ENCODE assay signal across 30 cellular contexts in the genomic region with DNA sequence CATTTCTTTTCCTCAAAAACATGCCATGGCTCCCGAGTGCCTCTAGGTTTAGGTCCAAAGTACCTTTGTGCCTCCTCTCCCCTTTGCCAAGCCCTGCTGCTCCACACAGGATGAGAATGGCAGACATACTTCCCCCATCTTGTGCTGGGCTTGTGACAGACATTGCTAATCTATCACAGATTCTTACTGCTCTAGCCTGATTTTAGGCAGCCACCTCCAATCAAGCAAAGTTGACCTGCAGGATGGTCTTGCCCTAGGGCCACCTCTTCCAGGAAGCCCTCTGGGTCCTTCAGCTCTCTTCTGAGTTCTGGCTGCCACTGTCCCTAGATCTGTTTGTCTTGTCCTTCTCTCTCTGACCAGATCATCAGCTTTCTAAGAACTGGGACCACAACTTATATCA. TPM values are rescaled to one million over a fixed set of nuclear protein-coding genes. Genes with fewer than 3 reads are reported as not detected.
DNase-seq lines count a peak whose midpoint lies in the region; ATAC-seq, FAIRE-seq and TF ChIP-seq lines count a peak whose summit lies in the region.
"Had no signal": no experiment of that assay in that cellular context is flagged by ENCODE, and none has a peak within 500 bp of the region (broad histone marks: within the 10 kb centered on the region; RNA-seq: fewer than 3 reads in every experiment).

No MANE protein-coding gene starts in this region.

- no peaks in the 10 kb centered on the region for H3K9me1 ChIP-seq in IMR-90 (ENCODE audit: insufficient read depth, low read length)

- 57% methylated on average over 1 of the region's 1 CpG; no CpG with 5 or more reads in 1 of the 2 experiments for WGBS in IMR-90 (ENCODE audit: extremely low coverage in 2 of 2, insufficient read length in 1 of 2), 2 experiments
- 60 to 81% methylated on average over 1 of the region's 1 CpG for WGBS in pancreas, 2 donors

- H3K9me3 ChIP-seq in ES-I3 (ENCODE audit: control insufficient read depth, insufficient read depth, low read length) (no peaks in the 10 kb centered on the region), IMR-90 (ENCODE audit: control insufficient read depth, insufficient read depth, low read length) (no peaks in the 10 kb centered on the region), pancreas (no peaks in the 10 kb centered on the region)
- H3K9me3 ChIP-seq: adrenal gland; BLaER1 treated with 17β-estradiol and CSF1 and Interleukin-3, amounts not matched to agents 10 nM and 100 nM; body of pancreas; neutrophil; Peyer's patch; psoas muscle; suprapubic skin had no signal

- dilution Hi-C loops in IMR-90 (cut with HindIII; ENCODE audit: low sequenced_read_pairs, unreplicated experiment), result no loop called here

- no peak overlapping the region for H2BK15ac ChIP-seq in IMR-90 (ENCODE audit: low read depth, low read length)

- H2AK9ac ChIP-seq in IMR-90 (replicated peaks; ENCODE audit: low read depth, low read length, poor library complexity), result no peak overlapping the region

- H3K23ac ChIP-seq in IMR-90 (ENCODE audit: low read depth, low read length), result no peak overlapping the region

- H3K27me3 Mint-ChIP-seq in WTC11 (ENCODE audit: low read depth), result no peaks in the 10 kb centered on the region

- H3K4me2 ChIP-seq in IMR-90 (ENCODE audit: low read depth, low read length), result no peak overlapping the region
- H3K4me2 ChIP-seq: BLaER1 treated with 17β-estradiol and CSF1 and Interleukin-3, amounts not matched to agents 10 nM and 100 nM had no signal

- no peak overlapping the region for H3K18ac ChIP-seq in IMR-90 (ENCODE audit: low read depth, low read length)

- POLR2A ChIA-PET in IMR-90 (lab: Charles Lee; ENCODE audit: unreplicated experiment) (no interaction called here), WTC11 (lab: Charles Lee) (no interaction called here)

- intact Hi-C loops in IMR-90 (cut with micrococcal nuclease), result no loop called here
- intact Hi-C loops in pancreas (cut with DNase I), result no loop called here

- H3K56ac ChIP-seq in IMR-90 (ENCODE audit: extremely low read depth, insufficient read depth, low read length), result no peak overlapping the region

- H2BK20ac ChIP-seq in IMR-90 (ENCODE audit: low read depth, low read length), result no peak overlapping the region

- H4K20me1 ChIP-seq in IMR-90 (ENCODE audit: insufficient read depth, low read length), result no peaks in the 10 kb centered on the region
- H4K20me1 ChIP-seq: BLaER1 treated with 17β-estradiol and CSF1 and Interleukin-3, amounts not matched to agents 10 nM and 100 nM had no signal

- H3K14ac ChIP-seq in IMR-90 (replicated peaks; ENCODE audit: low read depth, low read length), result no peak overlapping the region

- H3K9me3 Mint-ChIP-seq in WTC11, result no peaks in the 10 kb centered on the region
- H3K9me3 Mint-ChIP-seq: activated naive CD4-positive, alpha-beta T cell treated with anti-CD3 and anti-CD28 coated beads for 36 hours had no signal

- peak overlapping the region; percentile 43 for H3K4me3 Mint-ChIP-seq in WTC11
- H3K4me3 Mint-ChIP-seq: activated naive CD4-positive, alpha-beta T cell treated with anti-CD3 and anti-CD28 coated beads for 36 hours; stimulated activated memory B cell treated with anti-CD40 and anti-IgM and Interleukin-4, amounts not matched to agents 10 μg/mL and 1 μg/mL and 100 μg/mL, for 72 hours had no signal

- peaks cover 9% of the 10 kb centered on the region; the same call in 1 of the 2 replicates for H3K27me3 ChIP-seq in IMR-90 (ENCODE audit: control insufficient read depth, insufficient read depth, low read length)
- H3K27me3 ChIP-seq in pancreas, result no peaks in the 10 kb centered on the region
- H3K27me3 ChIP-seq: body of pancreas, Peyer's patch had no signal

- no peak for ATAC-seq in IMR-90 (ENCODE audit: low read depth)
- no peak for ATAC-seq in WTC11
- ATAC-seq in HG02840 (IDR thresholded peaks at IDR 0.05; ENCODE audit: low FRiP score, unreplicated experiment), result no peak
- no peak for ATAC-seq in pancreas
- ATAC-seq: activated CD4-positive, CD25-positive, alpha-beta regulatory T cell treated with anti-CD3 and anti-CD28 coated beads, Interleukin-2, amount 50 U/mL, for 24 hours; body of pancreas; psoas muscle; stimulated activated memory B cell treated with anti-CD40 and anti-IgM and Interleukin-4, amounts not matched to agents 10 μg/mL and 1 μg/mL and 100 μg/mL, for 72 hours had no signal

- FAIRE-seq in pancreas (lab: Jason Lieb, UNC), result no peak
- FAIRE-seq: GM12892, urothelium cell line had no signal

- no peak overlapping the region for H4K8ac ChIP-seq in IMR-90 (ENCODE audit: low read depth in 2 of 2, low read length in 2 of 2)

- no peaks in the 10 kb centered on the region; the same call in 1 of the 2 replicates for H3K4me1 ChIP-seq in ES-I3 (ENCODE audit: insufficient read depth, low read length)
- no peaks in the 10 kb centered on the region for H3K4me1 ChIP-seq in IMR-90 (ENCODE audit: control insufficient read depth, insufficient read depth, low read length)
- H3K4me1 ChIP-seq in pancreas, result no peaks in the 10 kb centered on the region
- H3K4me1 ChIP-seq: adrenal gland; BLaER1 treated with 17β-estradiol and CSF1 and Interleukin-3, amounts not matched to agents 10 nM and 100 nM; body of pancreas had no signal

- TF ChIP-seq POLR2A in IMR-90 (IDR thresholded peaks at IDR 0.05; ENCODE audit: low read depth, low read length), result no peak

- H3K36me3 Mint-ChIP-seq in WTC11, result no peaks in the 10 kb centered on the region
- H3K36me3 Mint-ChIP-seq: stimulated activated memory B cell treated with anti-CD40 and anti-IgM and Interleukin-4, amounts not matched to agents 10 μg/mL and 1 μg/mL and 100 μg/mL, for 72 hours had no signal

- no peak overlapping the region for H3K27ac Mint-ChIP-seq in WTC11
- H3K27ac Mint-ChIP-seq: activated naive CD4-positive, alpha-beta T cell treated with anti-CD3 and anti-CD28 coated beads for 36 hours; stimulated activated memory B cell treated with anti-CD40 and anti-IgM and Interleukin-4, amounts not matched to agents 10 μg/mL and 1 μg/mL and 100 μg/mL, for 72 hours had no signal

- no peak overlapping the region for H4K91ac ChIP-seq in IMR-90 (ENCODE audit: insufficient read depth, low read depth, low read length)

- H3K36me3 ChIP-seq in ES-I3 (ENCODE audit: insufficient read depth, low read length), result no peaks in the 10 kb centered on the region
- no peaks in the 10 kb centered on the region for H3K36me3 ChIP-seq in IMR-90 (ENCODE audit: control insufficient read depth, insufficient read depth, low read length)
- no peaks in the 10 kb centered on the region for H3K36me3 ChIP-seq in pancreas
- H3K36me3 ChIP-seq: adrenal gland; BLaER1 treated with 17β-estradiol and CSF1 and Interleukin-3, amounts not matched to agents 10 nM and 100 nM; neutrophil; Peyer's patch; suprapubic skin had no signal

- no peak overlapping the region for H4K5ac ChIP-seq in IMR-90 (ENCODE audit: low read depth, low read length)

- no peak for DNase-seq in IMR-90
- DNase-seq in WTC11 (ENCODE audit: low spot score), result no peak
- DNase-seq in kidney tubule cell (ENCODE audit: low spot score), result peak; percentile 3
- DNase-seq in NCI-H2171 (lab: John Stamatoyannopoulos, UW), result no peak
- no peak for DNase-seq in ecto neural progenitor cell (ENCODE audit: low spot score)
- no peak for DNase-seq in pancreas
- DNase-seq: activated CD4-positive, alpha-beta T cell treated with anti-CD3 and anti-CD28 coated beads, Interleukin-2, amount 50 U/mL, for 48 hours; activated naive CD4-positive, alpha-beta T cell treated with anti-CD3 and anti-CD28 coated beads for 36 hours; adrenal gland; body of pancreas; kidney glomerular epithelial cell; NCI-H187; NK-92 treated with Interleukin-12 subunit alpha and Interleukin-12 subunit beta, amount 100 ng/mL, for 24 hours; psoas muscle; SHP77 treated with DMSO at 0.1 percent for 48 hours; stimulated activated CD4-positive, alpha-beta T cell treated with anti-CD3 and anti-CD28 coated beads, Interleukin-4, amount 100 ng/mL, for 4 hours had no signal

- H3K9ac ChIP-seq in ES-I3 (ENCODE audit: low read depth, low read length), result peak overlapping the region; percentile 34; the same call in 1 of the 2 replicates
- H3K9ac ChIP-seq in IMR-90 (ENCODE audit: low read depth, low read length), result no peak overlapping the region
- H3K9ac ChIP-seq: BLaER1 treated with 17β-estradiol and CSF1 and Interleukin-3, amounts not matched to agents 10 nM and 100 nM had no signal

- peaks cover 16% of the 10 kb centered on the region for H3K4me1 Mint-ChIP-seq in WTC11
- H3K4me1 Mint-ChIP-seq: stimulated activated memory B cell treated with anti-CD40 and anti-IgM and Interleukin-4, amounts not matched to agents 10 μg/mL and 1 μg/mL and 100 μg/mL, for 72 hours had no signal

- H3K27ac ChIP-seq in IMR-90 (ENCODE audit: insufficient read depth, low read length) (no peak overlapping the region), pancreas (no peak overlapping the region)
- H3K27ac ChIP-seq: adrenal gland; BLaER1 treated with 17β-estradiol and CSF1 and Interleukin-3, amounts not matched to agents 10 nM and 100 nM; body of pancreas; neutrophil; Peyer's patch; psoas muscle; suprapubic skin had no signal

- no peak overlapping the region for H2BK120ac ChIP-seq in IMR-90 (ENCODE audit: low read depth, low read length)

- H2BK5ac ChIP-seq in IMR-90 (ENCODE audit: low read depth, low read length, poor library complexity, severe bottlenecking), result no peak overlapping the region

- no peak overlapping the region for H2AK5ac ChIP-seq in IMR-90 (ENCODE audit: low read depth, low read length)

- no peak for TF ChIP-seq RAD21 in IMR-90 (IDR thresholded peaks at IDR 0.05; ENCODE audit: low read length)

- H2AFZ ChIP-seq in IMR-90 (replicated peaks; ENCODE audit: low read length, poor library complexity), result peak overlapping the region; percentile 28

- in situ Hi-C loops in IMR-90 (cut with MboI; ENCODE audit: low sequenced_read_pairs), result no loop called here

- BruUV-seq in IMR-90 (replicated peaks; lab: Mats Ljungman, UMichigan), result no TSS peak

- CTCF ChIA-PET in IMR-90 (lab: Yijun Ruan, JAX) (no interaction called here), WTC11 (lab: Charles Lee) (interaction anchor here (1.0 kb wide), 1 partner anchor 97 kb away, joined by 3 read pairs; no protein-coding TSS in a partner anchor)

- no peaks in the 10 kb centered on the region for H3K79me1 ChIP-seq in IMR-90 (ENCODE audit: low read depth in 1 of 2, low read length in 2 of 2)

- H3K4me3 ChIP-seq in IMR-90 (ENCODE audit: insufficient read depth, low read depth, low read length) (no peak overlapping the region), pancreas (no peak overlapping the region)
- H3K4me3 ChIP-seq: adrenal gland; BLaER1 treated with 17β-estradiol and CSF1 and Interleukin-3, amounts not matched to agents 10 nM and 100 nM; body of pancreas; lung; Peyer's patch; psoas muscle; suprapubic skin had no signal

- H3K4ac ChIP-seq in IMR-90 (ENCODE audit: low read depth, low read length), result no peak overlapping the region

- TF ChIP-seq CTCF in IMR-90 (conservative IDR thresholded peaks at IDR 0.05; ENCODE audit: low read depth, low read length), result no peak
- no peak for TF ChIP-seq CTCF in WTC11 (IDR thresholded peaks at IDR 0.05)
- TF ChIP-seq CTCF in pancreas (IDR thresholded peaks at IDR 0.05), result no peak

RNA-seq across cellular contexts. Expression of gene FOXN4, which starts 20.5 kb away (rescaled TPM):
- total RNA-seq in IMR-90 (2012; rRNA removed), result not detected in 2 replicates
- polyA plus RNA-seq in IMR-90 (2012; rRNA removed), result not detected in 2 replicates
- polyA plus RNA-seq in IMR-90 (2012; cell fraction: cytosol; rRNA removed), result not detected in 2 replicates
- polyA plus RNA-seq in IMR-90 (2012; cell fraction: nucleus; rRNA removed; ENCODE audit: low replicate concordance), result not detected in 2 replicates
- 0.37 to 0.92 TPM (median 0.66 TPM) in 3 replicates for total RNA-seq in WTC11 (2021)
- total RNA-seq in pancreas, result not detected
- polyA plus RNA-seq in pancreas, result under 1 TPM in 1 of 2 donors, not detected in 1; 0.12 TPM
- total RNA-seq: activated naive CD4-positive, alpha-beta T cell treated with anti-CD3 and anti-CD28 coated beads for 36 hours; adrenal gland; body of pancreas; chondrocyte; glomerular endothelial cell; HT-29; Peyer's patch; psoas muscle; suprapubic skin had no signal

RNA-seq across cellular contexts. Expression of gene MYO1H, which starts 59.1 kb away (rescaled TPM):
- total RNA-seq in IMR-90 (2012; rRNA removed) (not detected in 2 replicates), WTC11 (2021) (0.44 to 0.60 TPM (median 0.50 TPM) in 3 replicates), pancreas (not detected)
- polyA plus RNA-seq in IMR-90 (2012; rRNA removed) (not detected in 2 replicates), pancreas (under 1 TPM in 1 of 2 donors, not detected in 1; 0.07 TPM)
- not detected in 2 replicates for polyA plus RNA-seq in IMR-90 (2012; cell fraction: cytosol; rRNA removed)
- 0.08 TPM in 1 of 2 replicates, not detected in the other for polyA plus RNA-seq in IMR-90 (2012; cell fraction: nucleus; rRNA removed; ENCODE audit: low replicate concordance)
- total RNA-seq: activated naive CD4-positive, alpha-beta T cell treated with anti-CD3 and anti-CD28 coated beads for 36 hours; adrenal gland; body of pancreas; chondrocyte; glomerular endothelial cell; HT-29; Peyer's patch had no signal
- polyA plus RNA-seq: psoas muscle had no signal
